Comparison of ENCODE assay signal across 20 cellular contexts in the genomic region with DNA sequence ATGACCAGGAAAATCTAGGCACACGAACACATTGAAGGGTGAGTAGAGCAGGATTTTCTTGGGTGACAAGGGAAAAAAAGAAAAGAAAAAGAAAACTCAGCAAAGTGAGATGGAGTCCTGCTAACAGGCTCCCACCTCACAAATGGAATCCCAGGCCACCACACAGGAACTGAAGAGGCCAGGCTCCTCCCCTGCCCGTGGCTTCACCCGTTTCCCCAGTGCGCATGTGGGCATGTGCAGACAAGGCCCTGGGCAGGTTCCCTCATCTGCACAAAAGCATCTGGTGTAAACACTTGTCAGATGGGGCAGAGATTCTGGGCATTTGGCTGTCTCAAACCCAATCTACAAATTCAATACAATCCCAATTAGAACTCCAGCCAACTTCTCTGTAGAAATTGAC. TPM values are rescaled to one million over a fixed set of nuclear protein-coding genes. Genes with fewer than 3 reads are reported as not detected.
A peak's percentile ranks its signal among the peaks of the same experiment; 100 is the strongest.
DNase-seq lines count a peak whose midpoint lies in the region; ATAC-seq and TF ChIP-seq lines count a peak whose summit lies in the region.
"Had no signal": no experiment of that assay in that cellular context is flagged by ENCODE, and none has a peak within 500 bp of the region (broad histone marks: within the 10 kb centered on the region; RNA-seq: fewer than 3 reads in every experiment).

No MANE protein-coding gene starts in this region.

- H3F3A ChIP-seq in Loucy (ENCODE audit: low read depth), result no peaks in the 10 kb centered on the region

- H3K4me1 Mint-ChIP-seq in activated T-cell treated with anti-CD3 and anti-CD28 coated beads, Interleukin-2, amount 50 U/mL, for 24 hours (ENCODE audit: low read depth), result peaks cover 37% of the 10 kb centered on the region
- H3K4me1 Mint-ChIP-seq in naive thymus-derived CD4-positive, alpha-beta T cell, result peaks cover 10 to 46% (median 36%) of the 10 kb centered on the region in 7 donors

- no peak for TF ChIP-seq POLR2A in ovary (IDR thresholded peaks at IDR 0.05)

- no peaks in the 10 kb centered on the region for H3K9me3 Mint-ChIP-seq in activated T-cell treated with anti-CD3 and anti-CD28 coated beads, Interleukin-2, amount 50 U/mL, for 24 hours
- H3K9me3 Mint-ChIP-seq in naive thymus-derived CD4-positive, alpha-beta T cell, result peaks cover 0 to 19% (median 0%) of the 10 kb centered on the region in 11 donors
- H3K9me3 Mint-ChIP-seq: natural killer cell had no signal

- CTCF ChIA-PET in naive thymus-derived CD4-positive, alpha-beta T cell (lab: Charles Lee), result no interaction called here

- H3K27me3 ChIP-seq in Loucy (ENCODE audit: insufficient read depth, low read length, poor library complexity, severe bottlenecking), result no peaks in the 10 kb centered on the region
- no peaks in the 10 kb centered on the region for H3K27me3 ChIP-seq in naive thymus-derived CD4-positive, alpha-beta T cell (ENCODE audit: control insufficient read depth in 2 of 2, insufficient read depth in 2 of 2, low read length in 2 of 2)
- peaks cover 49% of the 10 kb centered on the region for H3K27me3 ChIP-seq in left ventricle myocardium inferior (ENCODE audit: low read depth)
- H3K27me3 ChIP-seq in ovary, result no peaks in the 10 kb centered on the region

- H3K4me1 ChIP-seq in Loucy (ENCODE audit: insufficient read depth, low read length, poor library complexity, severe bottlenecking), result peaks cover 26% of the 10 kb centered on the region
- peaks cover 0 to 16% of the 10 kb centered on the region in 2 donors for H3K4me1 ChIP-seq in naive thymus-derived CD4-positive, alpha-beta T cell (ENCODE audit: control insufficient read depth in 2 of 2, insufficient read depth in 2 of 2, low read length in 2 of 2)
- no peaks in the 10 kb centered on the region for H3K4me1 ChIP-seq in left ventricle myocardium inferior
- peaks cover 2% of the 10 kb centered on the region for H3K4me1 ChIP-seq in ovary (ENCODE audit: insufficient read depth)
- H3K4me1 ChIP-seq: heart right ventricle, spleen had no signal

- H3K4me2 ChIP-seq in Loucy (ENCODE audit: low read depth, low read length, poor library complexity, severe bottlenecking), result peak overlapping the region; percentile 51

- H3K4me3 Mint-ChIP-seq in activated T-cell treated with anti-CD3 and anti-CD28 coated beads, Interleukin-2, amount 50 U/mL, for 24 hours, result no peak overlapping the region
- peak overlapping the region in 2 of 10 donors; percentile 25 for H3K4me3 Mint-ChIP-seq in naive thymus-derived CD4-positive, alpha-beta T cell
- H3K4me3 Mint-ChIP-seq: activated naive CD8-positive, alpha-beta T cell; natural killer cell had no signal

- no peak overlapping the region for H3K27ac Mint-ChIP-seq in activated T-cell treated with anti-CD3 and anti-CD28 coated beads, Interleukin-2, amount 50 U/mL, for 24 hours
- H3K27ac Mint-ChIP-seq in naive thymus-derived CD4-positive, alpha-beta T cell, result peak overlapping the region in 5 of 9 donors; percentile 1 to 78 (median 67)
- H3K27ac Mint-ChIP-seq: natural killer cell had no signal

- 58 to 71% (median 70%) methylated on average over 4 of the region's 4 CpGs for WGBS in ovary, 3 donors

- intact Hi-C loops in naive thymus-derived CD4-positive, alpha-beta T cell (cut with micrococcal nuclease), result no loop called here
- intact Hi-C loops in left ventricle myocardium inferior (cut with micrococcal nuclease), result no loop called here
- intact Hi-C loops in ovary (cut with DNase I), result no loop called here

- no peak overlapping the region for H3K27ac ChIP-seq in naive thymus-derived CD4-positive, alpha-beta T cell (ENCODE audit: low read depth, low read length)
- H3K27ac ChIP-seq in left ventricle myocardium inferior (replicated peaks) (no peak overlapping the region), ovary (no peak overlapping the region)
- H3K27ac ChIP-seq: heart right ventricle, spleen had no signal

- H3K9me2 ChIP-seq in Loucy (replicated peaks; ENCODE audit: low read depth, low read length), result no peaks in the 10 kb centered on the region

- TF ChIP-seq EP300 in ovary (IDR thresholded peaks at IDR 0.05), result no peak

- ATAC-seq in naive thymus-derived CD4-positive, alpha-beta T cell, result peak; percentile 61
- ATAC-seq: GM12878, heart right ventricle had no signal

- H4K20me1 ChIP-seq in Loucy (ENCODE audit: insufficient read depth, low read length, poor library complexity, severe bottlenecking), result no peaks in the 10 kb centered on the region

- no peaks in the 10 kb centered on the region for H3K27me3 Mint-ChIP-seq in activated T-cell treated with anti-CD3 and anti-CD28 coated beads, Interleukin-2, amount 50 U/mL, for 24 hours
- H3K27me3 Mint-ChIP-seq in naive thymus-derived CD4-positive, alpha-beta T cell, result peaks cover 0 to 3% (median 0%) of the 10 kb centered on the region in 5 donors
- H3K27me3 Mint-ChIP-seq: activated naive CD8-positive, alpha-beta T cell had no signal

- H3K9ac ChIP-seq in Loucy (ENCODE audit: low read depth, low read length, poor library complexity, severe bottlenecking), result peak overlapping the region; percentile 68

- H3K79me2 ChIP-seq in Loucy (ENCODE audit: insufficient read depth, low read length), result no peaks in the 10 kb centered on the region

- no peaks in the 10 kb centered on the region for H3K36me3 Mint-ChIP-seq in activated T-cell treated with anti-CD3 and anti-CD28 coated beads, Interleukin-2, amount 50 U/mL, for 24 hours (ENCODE audit: low read depth)
- H3K36me3 Mint-ChIP-seq in naive thymus-derived CD4-positive, alpha-beta T cell, result peaks cover 0 to 6% (median 0%) of the 10 kb centered on the region in 5 donors
- H3K36me3 Mint-ChIP-seq: natural killer cell had no signal

- DNase-seq in activated T-cell treated with anti-CD3 and anti-CD28 coated beads for 24 hours (ENCODE audit: low read depth) (peak; percentile 27), left ventricle myocardium inferior (no peak), ovary (no peak), cerebellum (ENCODE audit: low spot score) (no peak)
- DNase-seq in activated T-cell treated with anti-CD3 and anti-CD28 coated beads, Interleukin-2, amount 50 U/mL, for 24 hours, result no peak
- DNase-seq in activated CD4-positive, alpha-beta T cell treated with anti-CD3 and anti-CD28 coated beads for 48 hours, result peak; percentile 37
- peak in 4 of 9 donors; percentile 22 to 45 (median 30) for DNase-seq in naive thymus-derived CD4-positive, alpha-beta T cell
- DNase-seq: effector CD4-positive, alpha-beta T cell; heart right ventricle; KG1; natural killer cell; NCI-H1417 treated with DMSO at 0.1 percent for 48 hours; NCI-H526; spleen; T1000 had no signal

- H3K4me3 ChIP-seq in Loucy (ENCODE audit: low read length, poor library complexity, severe bottlenecking) (peak overlapping the region; percentile 6), left ventricle myocardium inferior (no peak overlapping the region), ovary (no peak overlapping the region)
- no peak overlapping the region for H3K4me3 ChIP-seq in naive thymus-derived CD4-positive, alpha-beta T cell (ENCODE audit: low read length)
- H3K4me3 ChIP-seq: GM12878, heart right ventricle, spleen had no signal

- POLR2A ChIA-PET in naive thymus-derived CD4-positive, alpha-beta T cell (lab: Charles Lee), result interaction anchor here (0.7 to 1.0 kb wide), 2 partner anchors 13 to 81 kb away, joined by 3 read pairs; no protein-coding TSS in a partner anchor

- H2AFZ ChIP-seq in Loucy (ENCODE audit: low read length), result peak overlapping the region; percentile 44; the same call in 1 of the 2 replicates

- no peak for TF ChIP-seq CTCF in Loucy (conservative IDR thresholded peaks at IDR 0.05; ENCODE audit: low read length)
- TF ChIP-seq CTCF in left ventricle myocardium inferior (IDR thresholded peaks at IDR 0.05; ENCODE audit: borderline replicate concordance), result no peak
- no peak for TF ChIP-seq CTCF in ovary (IDR thresholded peaks at IDR 0.05)

- H3K36me3 ChIP-seq in Loucy (ENCODE audit: insufficient read depth, low read length) (no peaks in the 10 kb centered on the region), left ventricle myocardium inferior (no peaks in the 10 kb centered on the region), ovary (no peaks in the 10 kb centered on the region)
- H3K36me3 ChIP-seq in naive thymus-derived CD4-positive, alpha-beta T cell (ENCODE audit: control insufficient read depth in 2 of 3, insufficient read depth in 3 of 3, low read length in 3 of 3), result no peaks in the 10 kb centered on the region
- H3K36me3 ChIP-seq: heart right ventricle, spleen had no signal

- no peaks in the 10 kb centered on the region for H3K9me3 ChIP-seq in Loucy (ENCODE audit: insufficient read depth, low read depth, low read length)
- H3K9me3 ChIP-seq in naive thymus-derived CD4-positive, alpha-beta T cell (ENCODE audit: control insufficient read depth in 2 of 3, low read length in 3 of 3), result peaks cover 0 to 8% (median 0%) of the 10 kb centered on the region in 3 experiments
- peaks cover 10% of the 10 kb centered on the region for H3K9me3 ChIP-seq in left ventricle myocardium inferior (replicated peaks)
- no peaks in the 10 kb centered on the region for H3K9me3 ChIP-seq in ovary

RNA-seq across cellular contexts. Expression of a gene that starts 24.5 kb away (rescaled TPM):
- total RNA-seq in naive thymus-derived CD4-positive, alpha-beta T cell, result 1 to 10 TPM in 1 of 5 experiments, under 1 TPM in 1, not detected in 3; 0.27 to 1.1 TPM
- polyA plus RNA-seq in naive thymus-derived CD4-positive, alpha-beta T cell, result under 1 TPM in 1 of 2 donors, not detected in 1; 0.33 TPM
- total RNA-seq in left ventricle myocardium inferior, result not detected
- 1 to 10 TPM in 2 of 7 donors, under 1 TPM in 1, not detected in 4; 0.28 to 5.2 (median 3.1) TPM for total RNA-seq in ovary
- not detected for polyA plus RNA-seq in ovary
- total RNA-seq in cerebellum, result not detected
- total RNA-seq: GM12878, heart right ventricle, pulmonary artery endothelial cell, spleen, subcutaneous adipose tissue had no signal
- polyA plus RNA-seq: GM12878, heart right ventricle had no signal

RNA-seq across cellular contexts. Expression of a gene that starts 31.2 kb away (rescaled TPM):
- total RNA-seq in naive thymus-derived CD4-positive, alpha-beta T cell, result 100 to 1,000 TPM in 2 of 5 experiments, 10 to 100 TPM in 3; 66.0 to 108 (median 88.7) TPM
- polyA plus RNA-seq in naive thymus-derived CD4-positive, alpha-beta T cell, result 10 to 100 TPM; 20.1 to 20.9 TPM
- total RNA-seq in left ventricle myocardium inferior (34.5 TPM), ovary (10 to 100 TPM; 42.0 to 68.1 (median 55.2) TPM), cerebellum (72.0 TPM)
- polyA plus RNA-seq in ovary, result 10 to 100 TPM; 43.3 to 88.8 TPM

Comparison
In these comparisons a context has a peak if more than half of its experiments do, and no peak if none do; other contexts are left out.
1. DNase-seq: peak in activated T-cell treated with anti-CD3 and anti-CD28 coated beads for 24 hours (single experiment) and activated CD4-positive, alpha-beta T cell treated with anti-CD3 and anti-CD28 coated beads for 48 hours (single experiment); none in activated T-cell treated with anti-CD3 and anti-CD28 coated beads, Interleukin-2, amount 50 U/mL, for 24 hours (single experiment), left ventricle myocardium inferior (single experiment), ovary (0 of 5) and cerebellum (single experiment).